In genomic region chr3:142417302-142417701, GRCh38 we compare ENCODE assay signal across 1 cellular context.
TF ChIP-seq lines count a peak whose summit lies in the region.

No MANE protein-coding gene starts in this region.

TF ChIP-seq in liver, 16 proteins besides CTCF, POLR2A, EP300 and RAD21 (continued from another document):
- TF ChIP-seq ATF3 (IDR thresholded peaks at IDR 0.05): no peak
- TF ChIP-seq NR2F2 (IDR thresholded peaks at IDR 0.05): no peak
- TF ChIP-seq YY1 (IDR thresholded peaks at IDR 0.05): no peak
- TF ChIP-seq SP1 (IDR thresholded peaks at IDR 0.05): peak; percentile 64
- TF ChIP-seq EGR1 (IDR thresholded peaks at IDR 0.05; ENCODE audit: low read depth in 2 of 2): no peak
- peak; percentile 88 for TF ChIP-seq FOXA2 (IDR thresholded peaks at IDR 0.05)
- TF ChIP-seq REST (IDR thresholded peaks at IDR 0.05): peak; percentile 30
- TF ChIP-seq TAF1 (conservative IDR thresholded peaks at IDR 0.05): no peak
- peak; percentile 22 to 37 for TF ChIP-seq RXRA (IDR thresholded peaks at IDR 0.05)
- TF ChIP-seq HNF4A (conservative IDR thresholded peaks at IDR 0.05): peak; percentile 91 to 93
